Comparison of ENCODE assay signal across 1 cellular context in the genomic region with DNA sequence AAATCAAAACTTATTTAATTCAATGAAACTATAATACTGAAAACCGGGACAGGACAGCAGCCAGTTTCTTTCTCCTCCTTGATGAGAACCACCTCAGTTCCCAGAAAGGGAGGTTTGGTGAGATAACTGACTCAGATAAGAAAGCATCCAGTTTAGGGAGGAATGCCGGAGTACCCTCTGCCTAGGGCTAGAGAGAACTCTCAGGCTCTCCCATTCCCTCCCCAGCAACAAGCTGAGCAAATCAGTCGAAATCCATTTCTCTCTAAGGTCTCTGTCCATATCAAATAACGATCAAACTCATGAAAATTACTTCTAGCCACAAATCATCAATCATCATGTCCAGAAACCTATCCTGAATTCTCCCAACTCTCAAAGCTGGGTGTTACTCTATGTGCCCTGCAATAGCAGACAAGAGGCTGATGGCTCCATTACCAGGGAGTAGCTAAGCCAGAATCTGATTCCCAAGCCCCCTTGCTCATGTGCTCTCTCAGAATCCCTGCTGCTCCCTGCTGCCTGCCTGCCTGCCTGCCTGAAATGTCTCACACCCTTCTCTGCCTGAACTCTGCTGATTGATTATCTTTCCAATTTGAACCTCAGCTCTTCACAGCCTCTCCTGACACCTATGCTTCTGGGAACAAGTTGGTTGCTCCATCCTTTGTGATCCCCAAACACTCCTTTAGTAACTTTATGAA.
TF ChIP-seq lines count a peak whose summit lies in the region.

No MANE protein-coding gene starts in this region.

TF ChIP-seq in GM23338, 12 proteins besides CTCF, POLR2A, EP300 and RAD21:
- TF ChIP-seq, protein P1, sequence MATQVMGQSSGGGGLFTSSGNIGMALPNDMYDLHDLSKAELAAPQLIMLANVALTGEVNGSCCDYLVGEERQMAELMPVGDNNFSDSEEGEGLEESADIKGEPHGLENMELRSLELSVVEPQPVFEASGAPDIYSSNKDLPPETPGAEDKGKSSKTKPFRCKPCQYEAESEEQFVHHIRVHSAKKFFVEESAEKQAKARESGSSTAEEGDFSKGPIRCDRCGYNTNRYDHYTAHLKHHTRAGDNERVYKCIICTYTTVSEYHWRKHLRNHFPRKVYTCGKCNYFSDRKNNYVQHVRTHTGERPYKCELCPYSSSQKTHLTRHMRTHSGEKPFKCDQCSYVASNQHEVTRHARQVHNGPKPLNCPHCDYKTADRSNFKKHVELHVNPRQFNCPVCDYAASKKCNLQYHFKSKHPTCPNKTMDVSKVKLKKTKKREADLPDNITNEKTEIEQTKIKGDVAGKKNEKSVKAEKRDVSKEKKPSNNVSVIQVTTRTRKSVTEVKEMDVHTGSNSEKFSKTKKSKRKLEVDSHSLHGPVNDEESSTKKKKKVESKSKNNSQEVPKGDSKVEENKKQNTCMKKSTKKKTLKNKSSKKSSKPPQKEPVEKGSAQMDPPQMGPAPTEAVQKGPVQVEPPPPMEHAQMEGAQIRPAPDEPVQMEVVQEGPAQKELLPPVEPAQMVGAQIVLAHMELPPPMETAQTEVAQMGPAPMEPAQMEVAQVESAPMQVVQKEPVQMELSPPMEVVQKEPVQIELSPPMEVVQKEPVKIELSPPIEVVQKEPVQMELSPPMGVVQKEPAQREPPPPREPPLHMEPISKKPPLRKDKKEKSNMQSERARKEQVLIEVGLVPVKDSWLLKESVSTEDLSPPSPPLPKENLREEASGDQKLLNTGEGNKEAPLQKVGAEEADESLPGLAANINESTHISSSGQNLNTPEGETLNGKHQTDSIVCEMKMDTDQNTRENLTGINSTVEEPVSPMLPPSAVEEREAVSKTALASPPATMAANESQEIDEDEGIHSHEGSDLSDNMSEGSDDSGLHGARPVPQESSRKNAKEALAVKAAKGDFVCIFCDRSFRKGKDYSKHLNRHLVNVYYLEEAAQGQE (IDR thresholded peaks at IDR 0.05; ENCODE audit: unreplicated experiment) = no peak
- TF ChIP-seq EZH2phosphoT487 (IDR thresholded peaks at IDR 0.05; ENCODE audit: unreplicated experiment) (no peak), POLR2AphosphoS5 (IDR thresholded peaks at IDR 0.05; ENCODE audit: low read depth) (no peak), EZH2 (IDR thresholded peaks at IDR 0.05; ENCODE audit: low read depth, unreplicated experiment) (no peak), STAT1 (IDR thresholded peaks at IDR 0.05; ENCODE audit: unreplicated experiment) (no peak), ZNF331 (CRISPR knock-in tag; IDR thresholded peaks at IDR 0.05; ENCODE audit: low read depth) (no peak), JUNB (IDR thresholded peaks at IDR 0.05; ENCODE audit: unreplicated experiment) (no peak), ZNF114 (CRISPR knock-in tag; IDR thresholded peaks at IDR 0.05) (no peak), NANOG (IDR thresholded peaks at IDR 0.05; ENCODE audit: borderline replicate concordance) (no peak), CREB1 (CRISPR knock-in tag; IDR thresholded peaks at IDR 0.05; ENCODE audit: low read depth) (no peak)
- TF ChIP-seq, protein P2, sequence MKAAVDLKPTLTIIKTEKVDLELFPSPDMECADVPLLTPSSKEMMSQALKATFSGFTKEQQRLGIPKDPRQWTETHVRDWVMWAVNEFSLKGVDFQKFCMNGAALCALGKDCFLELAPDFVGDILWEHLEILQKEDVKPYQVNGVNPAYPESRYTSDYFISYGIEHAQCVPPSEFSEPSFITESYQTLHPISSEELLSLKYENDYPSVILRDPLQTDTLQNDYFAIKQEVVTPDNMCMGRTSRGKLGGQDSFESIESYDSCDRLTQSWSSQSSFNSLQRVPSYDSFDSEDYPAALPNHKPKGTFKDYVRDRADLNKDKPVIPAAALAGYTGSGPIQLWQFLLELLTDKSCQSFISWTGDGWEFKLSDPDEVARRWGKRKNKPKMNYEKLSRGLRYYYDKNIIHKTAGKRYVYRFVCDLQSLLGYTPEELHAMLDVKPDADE (IDR thresholded peaks at IDR 0.05) = no peak
- TF ChIP-seq, protein P3, sequence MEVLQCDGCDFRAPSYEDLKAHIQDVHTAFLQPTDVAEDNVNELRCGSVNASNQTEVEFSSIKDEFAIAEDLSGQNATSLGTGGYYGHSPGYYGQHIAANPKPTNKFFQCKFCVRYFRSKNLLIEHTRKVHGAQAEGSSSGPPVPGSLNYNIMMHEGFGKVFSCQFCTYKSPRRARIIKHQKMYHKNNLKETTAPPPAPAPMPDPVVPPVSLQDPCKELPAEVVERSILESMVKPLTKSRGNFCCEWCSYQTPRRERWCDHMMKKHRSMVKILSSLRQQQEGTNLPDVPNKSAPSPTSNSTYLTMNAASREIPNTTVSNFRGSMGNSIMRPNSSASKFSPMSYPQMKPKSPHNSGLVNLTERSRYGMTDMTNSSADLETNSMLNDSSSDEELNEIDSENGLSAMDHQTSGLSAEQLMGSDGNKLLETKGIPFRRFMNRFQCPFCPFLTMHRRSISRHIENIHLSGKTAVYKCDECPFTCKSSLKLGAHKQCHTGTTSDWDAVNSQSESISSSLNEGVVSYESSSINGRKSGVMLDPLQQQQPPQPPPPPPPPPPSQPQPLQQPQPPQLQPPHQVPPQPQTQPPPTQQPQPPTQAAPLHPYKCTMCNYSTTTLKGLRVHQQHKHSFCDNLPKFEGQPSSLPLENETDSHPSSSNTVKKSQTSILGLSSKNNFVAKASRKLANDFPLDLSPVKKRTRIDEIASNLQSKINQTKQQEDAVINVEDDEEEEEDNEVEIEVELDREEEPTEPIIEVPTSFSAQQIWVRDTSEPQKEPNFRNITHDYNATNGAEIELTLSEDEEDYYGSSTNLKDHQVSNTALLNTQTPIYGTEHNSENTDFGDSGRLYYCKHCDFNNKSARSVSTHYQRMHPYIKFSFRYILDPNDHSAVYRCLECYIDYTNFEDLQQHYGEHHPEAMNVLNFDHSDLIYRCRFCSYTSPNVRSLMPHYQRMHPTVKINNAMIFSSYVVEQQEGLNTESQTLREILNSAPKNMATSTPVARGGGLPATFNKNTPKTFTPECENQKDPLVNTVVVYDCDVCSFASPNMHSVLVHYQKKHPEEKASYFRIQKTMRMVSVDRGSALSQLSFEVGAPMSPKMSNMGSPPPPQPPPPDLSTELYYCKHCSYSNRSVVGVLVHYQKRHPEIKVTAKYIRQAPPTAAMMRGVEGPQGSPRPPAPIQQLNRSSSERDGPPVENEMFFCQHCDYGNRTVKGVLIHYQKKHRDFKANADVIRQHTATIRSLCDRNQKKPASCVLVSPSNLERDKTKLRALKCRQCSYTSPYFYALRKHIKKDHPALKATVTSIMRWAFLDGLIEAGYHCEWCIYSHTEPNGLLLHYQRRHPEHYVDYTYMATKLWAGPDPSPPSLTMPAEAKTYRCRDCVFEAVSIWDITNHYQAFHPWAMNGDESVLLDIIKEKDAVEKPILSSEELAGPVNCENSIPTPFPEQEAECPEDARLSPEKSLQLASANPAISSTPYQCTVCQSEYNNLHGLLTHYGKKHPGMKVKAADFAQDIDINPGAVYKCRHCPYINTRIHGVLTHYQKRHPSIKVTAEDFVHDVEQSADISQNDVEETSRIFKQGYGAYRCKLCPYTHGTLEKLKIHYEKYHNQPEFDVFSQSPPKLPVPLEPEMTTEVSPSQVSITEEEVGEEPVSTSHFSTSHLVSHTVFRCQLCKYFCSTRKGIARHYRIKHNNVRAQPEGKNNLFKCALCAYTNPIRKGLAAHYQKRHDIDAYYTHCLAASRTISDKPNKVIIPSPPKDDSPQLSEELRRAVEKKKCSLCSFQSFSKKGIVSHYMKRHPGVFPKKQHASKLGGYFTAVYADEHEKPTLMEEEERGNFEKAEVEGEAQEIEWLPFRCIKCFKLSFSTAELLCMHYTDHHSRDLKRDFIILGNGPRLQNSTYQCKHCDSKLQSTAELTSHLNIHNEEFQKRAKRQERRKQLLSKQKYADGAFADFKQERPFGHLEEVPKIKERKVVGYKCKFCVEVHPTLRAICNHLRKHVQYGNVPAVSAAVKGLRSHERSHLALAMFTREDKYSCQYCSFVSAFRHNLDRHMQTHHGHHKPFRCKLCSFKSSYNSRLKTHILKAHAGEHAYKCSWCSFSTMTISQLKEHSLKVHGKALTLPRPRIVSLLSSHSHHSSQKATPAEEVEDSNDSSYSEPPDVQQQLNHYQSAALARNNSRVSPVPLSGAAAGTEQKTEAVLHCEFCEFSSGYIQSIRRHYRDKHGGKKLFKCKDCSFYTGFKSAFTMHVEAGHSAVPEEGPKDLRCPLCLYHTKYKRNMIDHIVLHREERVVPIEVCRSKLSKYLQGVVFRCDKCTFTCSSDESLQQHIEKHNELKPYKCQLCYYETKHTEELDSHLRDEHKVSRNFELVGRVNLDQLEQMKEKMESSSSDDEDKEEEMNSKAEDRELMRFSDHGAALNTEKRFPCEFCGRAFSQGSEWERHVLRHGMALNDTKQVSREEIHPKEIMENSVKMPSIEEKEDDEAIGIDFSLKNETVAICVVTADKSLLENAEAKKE (CRISPR knock-in tag; IDR thresholded peaks at IDR 0.05) = no peak
